In the genomic region with DNA sequence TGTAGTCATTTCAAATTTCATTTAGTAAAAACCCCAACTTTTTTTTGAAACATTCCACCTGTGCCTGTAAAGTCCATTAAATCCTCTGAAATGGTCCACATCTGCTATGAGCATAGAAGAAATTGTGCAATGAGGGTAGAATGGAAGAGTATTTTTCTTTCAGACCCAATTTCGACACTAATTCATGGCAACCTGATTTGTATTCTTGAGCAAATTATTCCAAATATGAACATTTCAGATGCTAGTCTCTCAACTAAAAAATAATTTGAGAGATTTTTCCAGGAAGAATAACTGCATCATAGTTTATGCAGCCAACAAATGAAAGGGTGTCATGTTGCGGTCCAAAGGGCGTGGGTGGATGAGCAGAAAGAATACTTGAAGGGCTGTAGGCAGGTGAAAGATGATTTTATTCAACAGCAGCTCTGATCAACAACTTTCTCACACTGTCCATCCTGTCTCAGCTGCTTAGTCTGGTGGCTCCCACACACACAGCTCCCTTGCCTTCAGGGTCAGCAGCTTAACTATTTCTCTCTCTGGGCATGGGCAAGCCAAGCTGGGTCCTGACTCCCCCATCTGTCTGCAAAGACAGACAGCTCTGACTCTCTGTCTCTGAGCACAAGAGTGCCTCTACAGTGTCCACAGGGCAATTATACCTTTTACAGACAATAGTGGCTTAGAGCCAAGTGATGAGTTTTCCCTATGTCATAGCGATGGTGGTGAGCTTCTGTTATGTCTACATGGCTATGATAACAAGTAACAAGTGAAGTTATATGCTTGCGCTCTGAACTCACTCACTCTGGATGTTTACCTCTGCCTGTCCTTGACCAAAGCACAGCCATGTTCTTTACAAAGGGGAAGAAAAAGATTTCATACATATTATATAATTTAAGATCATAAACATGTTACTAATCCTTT, we compare ENCODE assay signal across 14 cellular contexts. TPM values are rescaled to one million over a fixed set of nuclear protein-coding genes. Genes with fewer than 3 reads are reported as not detected.
DNase-seq lines count a peak whose midpoint lies in the region; ATAC-seq, FAIRE-seq and TF ChIP-seq lines count a peak whose summit lies in the region.
"Had no signal": no experiment of that assay in that cellular context is flagged by ENCODE, and none has a peak within 500 bp of the region (broad histone marks: within the 10 kb centered on the region; RNA-seq: fewer than 3 reads in every experiment).

No MANE protein-coding gene starts in this region.

- no peaks in the 10 kb centered on the region for H3K9me1 ChIP-seq in keratinocyte (ENCODE audit: control insufficient read depth, extremely low read depth, insufficient read depth, low read length)

- no peaks in the 10 kb centered on the region for H4K20me1 ChIP-seq in astrocyte (ENCODE audit: insufficient read depth, low read length)
- no peaks in the 10 kb centered on the region for H4K20me1 ChIP-seq in keratinocyte (ENCODE audit: control insufficient read depth, extremely low read depth, insufficient read depth, low read length)

- H3K4me2 ChIP-seq in astrocyte (ENCODE audit: low read length) (no peak overlapping the region), keratinocyte (ENCODE audit: control insufficient read depth, extremely low read depth, insufficient read depth, low read depth, low read length) (no peak overlapping the region), neuronal stem cell (ENCODE audit: insufficient read depth, low read length, poor library complexity, severe bottlenecking) (no peak overlapping the region)

- H3K79me2 ChIP-seq in astrocyte (ENCODE audit: insufficient read depth, low read length) = no peaks in the 10 kb centered on the region
- H3K79me2 ChIP-seq in keratinocyte (ENCODE audit: control insufficient read depth, insufficient read depth, low read length) = no peaks in the 10 kb centered on the region

- H3K23ac ChIP-seq in neuronal stem cell (ENCODE audit: low read depth, low read length, poor library complexity) = no peak overlapping the region

- DNase-seq in NCI-H82 (lab: John Stamatoyannopoulos, UW) (peak; percentile 32), NCI-H82 treated with DMSO at 0.1 percent for 48 hours (lab: John Stamatoyannopoulos, UW; ENCODE audit: unreplicated experiment) (no peak), astrocyte (ENCODE audit: low read depth) (peak; percentile 49), keratinocyte (ENCODE audit: low read depth, low spot score) (no peak), upper lobe of left lung (no peak), NCI-H2196 treated with DMSO at 0.1 percent for 48 hours (lab: John Stamatoyannopoulos, UW; ENCODE audit: unreplicated experiment) (no peak), neuronal stem cell (ENCODE audit: low spot score) (no peak)
- DNase-seq in stimulated activated naive CD8-positive, alpha-beta T cell treated with anti-CD3 and anti-CD28 coated beads, Interleukin-15, amount 100 ng/mL, for 72 hours = no peak
- DNase-seq: ACHN; activated CD8-positive, alpha-beta memory T cell treated with anti-CD3 and anti-CD28 coated beads, Interleukin-2, amount 50 U/mL, for 48 hours; GF-D8; immature natural killer cell; T-helper 9 cell had no signal

- H3K4ac ChIP-seq in neuronal stem cell (ENCODE audit: low read length) = no peak overlapping the region

- H3K27me3 ChIP-seq in astrocyte (ENCODE audit: insufficient read depth, low read length) = no peaks in the 10 kb centered on the region
- H3K27me3 ChIP-seq in keratinocyte (ENCODE audit: control insufficient read depth, extremely low read depth, insufficient read depth, low read length) = no peaks in the 10 kb centered on the region
- H3K27me3 ChIP-seq in upper lobe of left lung = no peaks in the 10 kb centered on the region
- H3K27me3 ChIP-seq in neuronal stem cell (ENCODE audit: control insufficient read depth in 3 of 3, insufficient read depth in 3 of 3, low read depth in 1 of 3, low read length in 3 of 3) = no peaks in the 10 kb centered on the region

- TF ChIP-seq CTCF in astrocyte (IDR thresholded peaks at IDR 0.05; ENCODE audit: insufficient read depth, low read depth, low read length) (no peak), keratinocyte (optimal IDR thresholded peaks at IDR 0.05 in 1 of 3, IDR thresholded peaks at IDR 0.05 in 1 of 3, conservative IDR thresholded peaks at IDR 0.05 in 1 of 3; ENCODE audit: extremely low read depth in 1 of 3, insufficient read depth in 2 of 3, low read length in 3 of 3) (no peak), upper lobe of left lung (IDR thresholded peaks at IDR 0.05) (no peak)

- H3K36me3 ChIP-seq in astrocyte (ENCODE audit: insufficient read depth, low read length) (no peaks in the 10 kb centered on the region), keratinocyte (ENCODE audit: control insufficient read depth in 2 of 2, extremely low read depth in 1 of 2, insufficient read depth in 2 of 2, low read length in 2 of 2) (no peaks in the 10 kb centered on the region), upper lobe of left lung (no peaks in the 10 kb centered on the region), neuronal stem cell (replicated peaks in 1 of 2; ENCODE audit: control insufficient read depth in 2 of 2, insufficient read depth in 2 of 2, low read length in 2 of 2) (no peaks in the 10 kb centered on the region)
- H3K36me3 ChIP-seq: neutrophil had no signal

- no peak overlapping the region for H3K27ac Mint-ChIP-seq in astrocyte (ENCODE audit: unreplicated experiment)
- no peak overlapping the region for H3K27ac Mint-ChIP-seq in stimulated activated naive CD8-positive, alpha-beta T cell treated with anti-CD3 and anti-CD28 coated beads, Interleukin-15, amount 100 ng/mL, for 72 hours
- H3K27ac Mint-ChIP-seq: immature natural killer cell had no signal

- no peaks in the 10 kb centered on the region for H3K36me3 Mint-ChIP-seq in astrocyte (ENCODE audit: low read depth, unreplicated experiment)
- H3K36me3 Mint-ChIP-seq: immature natural killer cell had no signal

- no peak overlapping the region for H4K8ac ChIP-seq in neuronal stem cell (ENCODE audit: low read depth, low read length)

- no peaks in the 10 kb centered on the region for H3K4me1 Mint-ChIP-seq in astrocyte (ENCODE audit: low read depth, unreplicated experiment)
- H3K4me1 Mint-ChIP-seq in stimulated activated naive CD8-positive, alpha-beta T cell treated with anti-CD3 and anti-CD28 coated beads, Interleukin-15, amount 100 ng/mL, for 72 hours = no peaks in the 10 kb centered on the region
- H3K4me1 Mint-ChIP-seq: immature natural killer cell had no signal

- TF ChIP-seq POLR2A in upper lobe of left lung (IDR thresholded peaks at IDR 0.05) = no peak

- H2AFZ ChIP-seq in astrocyte (ENCODE audit: low read depth, low read length) (no peak overlapping the region), keratinocyte (ENCODE audit: control insufficient read depth, low read length) (no peak overlapping the region), neuronal stem cell (ENCODE audit: low read length) (no peak overlapping the region)

- H3K4me1 ChIP-seq in astrocyte (ENCODE audit: insufficient read depth, low read length) = no peaks in the 10 kb centered on the region
- H3K4me1 ChIP-seq in keratinocyte (ENCODE audit: control insufficient read depth, extremely low read depth, insufficient read depth, low read length) = no peaks in the 10 kb centered on the region
- no peaks in the 10 kb centered on the region for H3K4me1 ChIP-seq in upper lobe of left lung
- peaks cover 5% of the 10 kb centered on the region in 2 donors for H3K4me1 ChIP-seq in neuronal stem cell (ENCODE audit: control insufficient read depth in 2 of 2, insufficient read depth in 1 of 2, low read depth in 1 of 2, low read length in 2 of 2)

- H4K91ac ChIP-seq in neuronal stem cell (ENCODE audit: low read depth, low read length, poor library complexity) = no peak overlapping the region

- H2BK5ac ChIP-seq in neuronal stem cell (ENCODE audit: low read length) = no peak overlapping the region

- no peak overlapping the region for H3K4me3 Mint-ChIP-seq in astrocyte (ENCODE audit: unreplicated experiment)
- H3K4me3 Mint-ChIP-seq in stimulated activated naive CD8-positive, alpha-beta T cell treated with anti-CD3 and anti-CD28 coated beads, Interleukin-15, amount 100 ng/mL, for 72 hours = no peak overlapping the region
- H3K4me3 Mint-ChIP-seq: immature natural killer cell had no signal

- FAIRE-seq in astrocyte (lab: Jason Lieb, UNC) (no peak), keratinocyte (lab: Jason Lieb, UNC) (peak; percentile 69)

- peak; percentile 67 to 92 for ATAC-seq in upper lobe of left lung (ENCODE audit: low FRiP score in 2 of 2)
- ATAC-seq in stimulated activated naive CD8-positive, alpha-beta T cell treated with anti-CD3 and anti-CD28 coated beads, Interleukin-15, amount 100 ng/mL, for 72 hours = no peak

- WGBS in upper lobe of left lung, 2 donors = 81 to 86% methylated on average over 5 of the region's 5 CpGs
- no CpG with 5 or more reads among the region's 5 CpGs for WGBS in neuronal stem cell (ENCODE audit: extremely low coverage in 2 of 2, insufficient read length in 2 of 2, insufficient replicate concordance in 1 of 2), 2 donors

- H3K9me3 ChIP-seq in astrocyte (ENCODE audit: insufficient read depth, low read depth, low read length) (no peaks in the 10 kb centered on the region), keratinocyte (ENCODE audit: control insufficient read depth, low read depth, low read length) (no peaks in the 10 kb centered on the region), upper lobe of left lung (no peaks in the 10 kb centered on the region), neuronal stem cell (replicated peaks in 1 of 2; ENCODE audit: control insufficient read depth in 2 of 2, insufficient read depth in 1 of 2, low read depth in 1 of 2, low read length in 2 of 2) (no peaks in the 10 kb centered on the region)
- H3K9me3 ChIP-seq: neutrophil had no signal

- H2BK12ac ChIP-seq in neuronal stem cell (ENCODE audit: low read length) = no peak overlapping the region

- dilution Hi-C loops in keratinocyte (cut with MboI; ENCODE audit: extremely low pct_ligation_motif_present, low sequenced_read_pairs) = no loop called here

- no peak for TF ChIP-seq EP300 in upper lobe of left lung (IDR thresholded peaks at IDR 0.05)

- no peaks in the 10 kb centered on the region for H3K79me1 ChIP-seq in neuronal stem cell (ENCODE audit: low read depth, low read length)

- H3K27ac ChIP-seq in astrocyte (ENCODE audit: low read depth, low read length) = no peak overlapping the region
- no peak overlapping the region for H3K27ac ChIP-seq in keratinocyte (ENCODE audit: control insufficient read depth, insufficient read depth, low read length)
- H3K27ac ChIP-seq in upper lobe of left lung = no peak overlapping the region
- H3K27ac ChIP-seq in neuronal stem cell (replicated peaks; ENCODE audit: low read length) = no peak overlapping the region
- H3K27ac ChIP-seq: neutrophil had no signal

- H3K14ac ChIP-seq in neuronal stem cell (ENCODE audit: low read length) = no peak overlapping the region

- no peaks in the 10 kb centered on the region for H3K27me3 Mint-ChIP-seq in astrocyte (ENCODE audit: low read depth, unreplicated experiment)
- peaks cover 69% of the 10 kb centered on the region for H3K27me3 Mint-ChIP-seq in stimulated activated naive CD8-positive, alpha-beta T cell treated with anti-CD3 and anti-CD28 coated beads, Interleukin-15, amount 100 ng/mL, for 72 hours

- H3K4me3 ChIP-seq in astrocyte (ENCODE audit: insufficient read depth, low read depth, low read length) = no peak overlapping the region
- no peak overlapping the region for H3K4me3 ChIP-seq in keratinocyte (ENCODE audit: control insufficient read depth in 2 of 3, extremely low read depth in 1 of 3, insufficient read depth in 2 of 3, low read depth in 1 of 3, low read length in 3 of 3)
- H3K4me3 ChIP-seq in upper lobe of left lung = no peak overlapping the region
- H3K4me3 ChIP-seq in neuronal stem cell (ENCODE audit: low read length in 2 of 2) = no peak overlapping the region

- H3K9me3 Mint-ChIP-seq in astrocyte (ENCODE audit: unreplicated experiment) = no peaks in the 10 kb centered on the region
- no peaks in the 10 kb centered on the region for H3K9me3 Mint-ChIP-seq in stimulated activated naive CD8-positive, alpha-beta T cell treated with anti-CD3 and anti-CD28 coated beads, Interleukin-15, amount 100 ng/mL, for 72 hours
- H3K9me3 Mint-ChIP-seq: immature natural killer cell had no signal

- no peak overlapping the region for H3K18ac ChIP-seq in neuronal stem cell (ENCODE audit: low read length)

- no peak overlapping the region for H2BK120ac ChIP-seq in neuronal stem cell (ENCODE audit: low read depth, low read length)

- no peak overlapping the region for H2AK5ac ChIP-seq in neuronal stem cell (ENCODE audit: low read depth, low read length)

- no peak overlapping the region for H2BK15ac ChIP-seq in neuronal stem cell (ENCODE audit: low read length)

- no peak overlapping the region for H3K9ac ChIP-seq in astrocyte (ENCODE audit: low read length)
- no peak overlapping the region for H3K9ac ChIP-seq in keratinocyte (ENCODE audit: control insufficient read depth, extremely low read depth, insufficient read depth, low read length)
- H3K9ac ChIP-seq in neuronal stem cell (ENCODE audit: low read depth, low read length, poor library complexity) = no peak overlapping the region

RNA-seq across cellular contexts. Expression of a gene that starts 11.5 kb away (rescaled TPM):
- total RNA-seq in astrocyte = 2.3 and 3.4 TPM in 2 replicates
- polyA plus RNA-seq in keratinocyte = 2.0 to 3.9 TPM (median 3.4 TPM) in 3 replicates
- 0.22 TPM for polyA plus RNA-seq in keratinocyte (2011; ENCODE audit: low read depth)
- 0.83 and 2.0 TPM in 2 replicates for polyA plus RNA-seq in keratinocyte (2011; cell fraction: cytosol; rRNA removed)
- 5.1 and 6.7 TPM in 2 replicates for polyA plus RNA-seq in keratinocyte (2011; cell fraction: nucleus; rRNA removed)
- polyA plus RNA-seq in keratinocyte (2012; ENCODE audit: low replicate concordance) = 0.79 and 2.2 TPM in 2 replicates
- polyA minus RNA-seq in keratinocyte = 1.5 to 5.0 TPM (median 3.0 TPM) in 3 replicates
- 1.2 TPM for polyA minus RNA-seq in keratinocyte (2011; cell fraction: cytosol; rRNA and poly(A)+ RNA removed)
- polyA minus RNA-seq in keratinocyte (2011; cell fraction: nucleus; rRNA and poly(A)+ RNA removed) = 3.0 and 5.8 TPM in 2 replicates
- 10 to 100 TPM in 2 of 6 donors, 1 to 10 TPM in 4; 2.6 to 18.7 (median 8.1) TPM for total RNA-seq in upper lobe of left lung
- polyA plus RNA-seq in neuronal stem cell (2013, experiment 1 of 2) = 1.2 TPM
- 1.3 TPM for polyA plus RNA-seq in neuronal stem cell (2013, experiment 2 of 2)
- polyA plus RNA-seq: immature natural killer cell had no signal

RNA-seq across cellular contexts. Expression of a gene that starts 21.9 kb away (rescaled TPM):
- total RNA-seq in astrocyte = 1.1 and 2.0 TPM in 2 replicates
- 0.35 to 1.6 TPM (median 0.67 TPM) in 3 replicates for polyA plus RNA-seq in keratinocyte
- 0.35 TPM for polyA plus RNA-seq in keratinocyte (2011; ENCODE audit: low read depth)
- 0.40 and 0.60 TPM in 2 replicates for polyA plus RNA-seq in keratinocyte (2011; cell fraction: cytosol; rRNA removed)
- polyA plus RNA-seq in keratinocyte (2011; cell fraction: nucleus; rRNA removed) = 1.4 and 2.0 TPM in 2 replicates
- polyA plus RNA-seq in keratinocyte (2012; ENCODE audit: low replicate concordance) = 0.54 and 1.5 TPM in 2 replicates
- 0.23 to 0.56 TPM (median 0.29 TPM) in 3 replicates for polyA minus RNA-seq in keratinocyte
- polyA minus RNA-seq in keratinocyte (2011; cell fraction: cytosol; rRNA and poly(A)+ RNA removed) = not detected
- 1.6 and 3.0 TPM in 2 replicates for polyA minus RNA-seq in keratinocyte (2011; cell fraction: nucleus; rRNA and poly(A)+ RNA removed)
- total RNA-seq in upper lobe of left lung = 10 to 100 TPM in 2 of 6 donors, 1 to 10 TPM in 4; 3.4 to 34.9 (median 6.9) TPM
- polyA plus RNA-seq in neuronal stem cell (2013, experiment 1 of 2) = 2.5 TPM
- polyA plus RNA-seq in neuronal stem cell (2013, experiment 2 of 2) = 3.4 TPM
- polyA plus RNA-seq: immature natural killer cell had no signal

Comparison
In these comparisons a context has a peak if more than half of its experiments do, and no peak if none do; other contexts are left out.
1. DNase-seq: peak in NCI-H82 (single experiment) and astrocyte (single experiment); none in NCI-H82 treated with DMSO at 0.1 percent for 48 hours (single experiment), keratinocyte (single experiment), upper lobe of left lung (0 of 2), stimulated activated naive CD8-positive, alpha-beta T cell treated with anti-CD3 and anti-CD28 coated beads, Interleukin-15, amount 100 ng/mL, for 72 hours (0 of 2), NCI-H2196 treated with DMSO at 0.1 percent for 48 hours (single experiment) and neuronal stem cell (single experiment).